ENCODE assay signal across 1 cellular context in genomic region chr17:27577884-27578717, GRCh38.
TF ChIP-seq lines count a peak whose summit lies in the region.

No MANE protein-coding gene starts in this region.

TF ChIP-seq in K562, 482 proteins besides CTCF, POLR2A, EP300 and RAD21 (continued from another document and continues in another):
- TF ChIP-seq, protein P1, sequence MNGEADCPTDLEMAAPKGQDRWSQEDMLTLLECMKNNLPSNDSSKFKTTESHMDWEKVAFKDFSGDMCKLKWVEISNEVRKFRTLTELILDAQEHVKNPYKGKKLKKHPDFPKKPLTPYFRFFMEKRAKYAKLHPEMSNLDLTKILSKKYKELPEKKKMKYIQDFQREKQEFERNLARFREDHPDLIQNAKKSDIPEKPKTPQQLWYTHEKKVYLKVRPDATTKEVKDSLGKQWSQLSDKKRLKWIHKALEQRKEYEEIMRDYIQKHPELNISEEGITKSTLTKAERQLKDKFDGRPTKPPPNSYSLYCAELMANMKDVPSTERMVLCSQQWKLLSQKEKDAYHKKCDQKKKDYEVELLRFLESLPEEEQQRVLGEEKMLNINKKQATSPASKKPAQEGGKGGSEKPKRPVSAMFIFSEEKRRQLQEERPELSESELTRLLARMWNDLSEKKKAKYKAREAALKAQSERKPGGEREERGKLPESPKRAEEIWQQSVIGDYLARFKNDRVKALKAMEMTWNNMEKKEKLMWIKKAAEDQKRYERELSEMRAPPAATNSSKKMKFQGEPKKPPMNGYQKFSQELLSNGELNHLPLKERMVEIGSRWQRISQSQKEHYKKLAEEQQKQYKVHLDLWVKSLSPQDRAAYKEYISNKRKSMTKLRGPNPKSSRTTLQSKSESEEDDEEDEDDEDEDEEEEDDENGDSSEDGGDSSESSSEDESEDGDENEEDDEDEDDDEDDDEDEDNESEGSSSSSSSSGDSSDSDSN (IDR thresholded peaks at IDR 0.05; ENCODE audit: borderline replicate concordance in 1 of 2, low read depth in 2 of 2, low read length in 2 of 2), result 0 out of 4 replicates have a peak, but pooled peaks of 1 of the 2 experiments have one; percentile 10
- TF ChIP-seq PHB (CRISPR knock-in tag; IDR thresholded peaks at IDR 0.05) (0 out of 2 replicates have a peak, but pooled peaks have one; percentile 66), NFE2L1 (tag; IDR thresholded peaks at IDR 0.05; ENCODE audit: borderline replicate concordance, low read depth) (no peak), TCF15 (CRISPR knock-in tag; IDR thresholded peaks at IDR 0.05) (no peak), BACH1 (tag; IDR thresholded peaks at IDR 0.05) (0 out of 2 replicates have a peak, but pooled peaks have one; percentile 4), ZNF324 (CRISPR knock-in tag; IDR thresholded peaks at IDR 0.05) (0 out of 2 replicates have a peak, but pooled peaks have one; percentile 4), ADNP (tag; IDR thresholded peaks at IDR 0.05) (no peak), CUX1 (CRISPR knock-in tag; IDR thresholded peaks at IDR 0.05) (0 out of 2 replicates have a peak, but pooled peaks have one; percentile 9), RCOR1 (IDR thresholded peaks at IDR 0.05; ENCODE audit: borderline replicate concordance in 1 of 2, low read depth in 2 of 2, low read length in 2 of 2) (peak in 1 of 2 experiments; percentile 40; a peak in 1 of 4 replicates), CHD4 (IDR thresholded peaks at IDR 0.05; ENCODE audit: insufficient read depth, insufficient replicate concordance, low read depth, low read length, poor library complexity, severe bottlenecking) (peak; percentile 66), ZNF717 (CRISPR knock-in tag; IDR thresholded peaks at IDR 0.05) (no peak), ZFP36 (IDR thresholded peaks at IDR 0.05; ENCODE audit: low read depth, low read length, partially characterized antibody) (peak; percentile 83), KDM1A (IDR thresholded peaks at IDR 0.05) (peak; percentile 38 to 52; a peak in 2 of 4 replicates), BCOR (IDR thresholded peaks at IDR 0.05) (peak; percentile 88; the same call in 1 of the 2 replicates), SIRT6 (IDR thresholded peaks at IDR 0.05; ENCODE audit: low read depth, low read length) (no peak), CBFA2T3 (IDR thresholded peaks at IDR 0.05) (0 out of 2 replicates have a peak, but pooled peaks have one; percentile 3), ELF2 (CRISPR knock-in tag; IDR thresholded peaks at IDR 0.05) (peak; percentile 11; the same call in 1 of the 2 replicates), RBM25 (IDR thresholded peaks at IDR 0.05; ENCODE audit: low read depth, low read length, severe bottlenecking) (peak; percentile 91), MGA (IDR thresholded peaks at IDR 0.05) (peak; percentile 65), PTBP1 (IDR thresholded peaks at IDR 0.05; ENCODE audit: low read depth, low read length) (0 out of 2 replicates have a peak, but pooled peaks have one; percentile 24), ZNF347 (CRISPR knock-in tag; IDR thresholded peaks at IDR 0.05; ENCODE audit: low read depth) (no peak), ZSCAN32 (CRISPR knock-in tag; IDR thresholded peaks at IDR 0.05) (0 out of 2 replicates have a peak, but pooled peaks have one; percentile 6), ZNF766 (CRISPR knock-in tag; conservative IDR thresholded peaks at IDR 0.05) (peak; percentile 1; the same call in 1 of the 2 replicates), FOXA1 (IDR thresholded peaks at IDR 0.05; ENCODE audit: borderline replicate concordance) (no peak), MAZ (CRISPR knock-in tag; conservative IDR thresholded peaks at IDR 0.05 in 1 of 2, IDR thresholded peaks at IDR 0.05 in 1 of 2) (0 out of 4 replicates have a peak, but pooled peaks of 1 of the 2 experiments have one; percentile 13), ZNF175 (CRISPR knock-in tag; IDR thresholded peaks at IDR 0.05; ENCODE audit: low read depth) (peak; percentile 59; the same call in 1 of the 2 replicates), SNIP1 (IDR thresholded peaks at IDR 0.05; ENCODE audit: low read depth) (no peak), BRD4 (IDR thresholded peaks at IDR 0.05) (0 out of 2 replicates have a peak, but pooled peaks have one; percentile 52), ZNF589 (CRISPR knock-in tag; IDR thresholded peaks at IDR 0.05; ENCODE audit: low read depth) (peak; percentile 31; the same call in 1 of the 2 replicates), TEAD1 (CRISPR knock-in tag; IDR thresholded peaks at IDR 0.05) (no peak)
- TF ChIP-seq, protein P2, sequence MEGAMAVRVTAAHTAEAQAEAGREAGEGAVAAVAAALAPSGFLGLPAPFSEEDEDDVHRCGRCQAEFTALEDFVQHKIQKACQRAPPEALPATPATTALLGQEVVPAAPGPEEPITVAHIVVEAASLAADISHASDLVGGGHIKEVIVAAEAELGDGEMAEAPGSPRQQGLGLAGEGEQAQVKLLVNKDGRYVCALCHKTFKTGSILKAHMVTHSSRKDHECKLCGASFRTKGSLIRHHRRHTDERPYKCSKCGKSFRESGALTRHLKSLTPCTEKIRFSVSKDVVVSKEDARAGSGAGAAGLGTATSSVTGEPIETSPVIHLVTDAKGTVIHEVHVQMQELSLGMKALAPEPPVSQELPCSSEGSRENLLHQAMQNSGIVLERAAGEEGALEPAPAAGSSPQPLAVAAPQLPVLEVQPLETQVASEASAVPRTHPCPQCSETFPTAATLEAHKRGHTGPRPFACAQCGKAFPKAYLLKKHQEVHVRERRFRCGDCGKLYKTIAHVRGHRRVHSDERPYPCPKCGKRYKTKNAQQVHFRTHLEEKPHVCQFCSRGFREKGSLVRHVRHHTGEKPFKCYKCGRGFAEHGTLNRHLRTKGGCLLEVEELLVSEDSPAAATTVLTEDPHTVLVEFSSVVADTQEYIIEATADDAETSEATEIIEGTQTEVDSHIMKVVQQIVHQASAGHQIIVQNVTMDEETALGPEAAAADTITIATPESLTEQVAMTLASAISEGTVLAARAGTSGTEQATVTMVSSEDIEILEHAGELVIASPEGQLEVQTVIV (CRISPR knock-in tag; IDR thresholded peaks at IDR 0.05; ENCODE audit: borderline replicate concordance), result 0 out of 2 replicates have a peak, but pooled peaks have one; percentile 35
- TF ChIP-seq, protein P3, sequence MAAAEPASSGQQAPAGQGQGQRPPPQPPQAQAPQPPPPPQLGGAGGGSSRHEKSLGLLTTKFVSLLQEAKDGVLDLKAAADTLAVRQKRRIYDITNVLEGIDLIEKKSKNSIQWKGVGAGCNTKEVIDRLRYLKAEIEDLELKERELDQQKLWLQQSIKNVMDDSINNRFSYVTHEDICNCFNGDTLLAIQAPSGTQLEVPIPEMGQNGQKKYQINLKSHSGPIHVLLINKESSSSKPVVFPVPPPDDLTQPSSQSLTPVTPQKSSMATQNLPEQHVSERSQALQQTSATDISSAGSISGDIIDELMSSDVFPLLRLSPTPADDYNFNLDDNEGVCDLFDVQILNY (CRISPR knock-in tag; IDR thresholded peaks at IDR 0.05), result no peak
